13 cellular contexts compared by ENCODE assay signal in genomic region chr4:101198741-101199339, GRCh38.
DNase-seq lines count a peak whose midpoint lies in the region; TF ChIP-seq lines count a peak whose summit lies in the region.
"Had no signal": no experiment of that assay in that cellular context is flagged by ENCODE, and none has a peak within 500 bp of the region (broad histone marks: within the 10 kb centered on the region; RNA-seq: fewer than 3 reads in every experiment).

No MANE protein-coding gene starts in this region.

- CTCF ChIA-PET in PC-9 (lab: Charles Lee), result no interaction called here

- H3K9me3 ChIP-seq in WERI-Rb-1 (ENCODE audit: severe bottlenecking) (no peaks in the 10 kb centered on the region), stomach (no peaks in the 10 kb centered on the region), PC-9 (ENCODE audit: insufficient read depth, low read depth) (no peaks in the 10 kb centered on the region)
- H3K9me3 ChIP-seq: transverse colon had no signal

- 25 to 61% (median 39%) methylated on average over 4 of the region's 4 CpGs for WGBS in stomach, 5 donors

- peak; percentile 90 for DNase-seq in DMS153 (lab: John Stamatoyannopoulos, UW)
- DNase-seq in NCI-H2029 treated with DMSO at 0.1 percent for 48 hours (lab: John Stamatoyannopoulos, UW), result peak; percentile 92
- peak; percentile 20 for DNase-seq in WERI-Rb-1
- no peak for DNase-seq in stomach
- DNase-seq in PC-9, result no peak
- DNase-seq in pons (ENCODE audit: low spot score), result no peak
- DNase-seq in posterior vena cava (ENCODE audit: low spot score), result no peak
- DNase-seq: activated CD4-positive, CD25-positive, alpha-beta regulatory T cell; activated naive CD4-positive, alpha-beta T cell treated with anti-CD3 and anti-CD28 coated beads, Interleukin-2, amount 10 ng/mL, durations not matched to agents 7 days and 5 days; foreskin melanocyte; transverse colon had no signal

- POLR2A ChIA-PET in PC-9 (lab: Charles Lee; ENCODE audit: unreplicated experiment), result no interaction called here

- H3K36me3 ChIP-seq in WERI-Rb-1 (no peaks in the 10 kb centered on the region; the same call in 1 of the 2 replicates), stomach (peaks cover 0 to 14% (median 5%) of the 10 kb centered on the region in 4 donors), PC-9 (ENCODE audit: low read depth) (no peaks in the 10 kb centered on the region)
- H3K36me3 ChIP-seq: cardiac muscle cell, transverse colon had no signal

- no peaks in the 10 kb centered on the region for H3K9me2 ChIP-seq in PC-9 (ENCODE audit: insufficient read depth)

- no peak overlapping the region for H3K4me2 ChIP-seq in PC-9

- H3K4me1 ChIP-seq in stomach (peaks cover 18 to 61% (median 40%) of the 10 kb centered on the region in 4 donors), PC-9 (replicated peaks; ENCODE audit: insufficient read depth) (no peaks in the 10 kb centered on the region)

- TF ChIP-seq EP300 in stomach (IDR thresholded peaks at IDR 0.05), result no peak

- BruUV-seq in PC-9 (replicated peaks; lab: Mats Ljungman, UMichigan), result no TSS peak

- H2AFZ ChIP-seq in PC-9, result no peak overlapping the region

- no peak for TF ChIP-seq POLR2A in stomach (IDR thresholded peaks at IDR 0.05)

- intact Hi-C loops in stomach (cut with DNase I; ENCODE audit: low total_unique reads) (loop anchor here (10.0 kb wide), 1 partner anchor 146 kb away; the partner anchor contains the start of gene PPP3CA), PC-9 (cut with micrococcal nuclease; ENCODE audit: unreplicated experiment) (loop anchor here (10.0 kb wide), 1 partner anchor 146 kb away; the partner anchor contains the start of gene PPP3CA), posterior vena cava (cut with DNase I) (no loop called here)

- no peak overlapping the region for H3K4me3 ChIP-seq in WERI-Rb-1 (ENCODE audit: low read depth, low read length)
- no peak overlapping the region for H3K4me3 ChIP-seq in stomach
- no peak overlapping the region for H3K4me3 ChIP-seq in PC-9
- H3K4me3 ChIP-seq: cardiac muscle cell, transverse colon had no signal

- H3K27me3 ChIP-seq in WERI-Rb-1 (ENCODE audit: insufficient read depth, low read depth, severe bottlenecking) (no peaks in the 10 kb centered on the region), stomach (no peaks in the 10 kb centered on the region), PC-9 (ENCODE audit: insufficient read depth, low read depth) (no peaks in the 10 kb centered on the region)
- H3K27me3 ChIP-seq: cardiac muscle cell, transverse colon had no signal

- H4K20me1 ChIP-seq in PC-9 (ENCODE audit: insufficient read depth), result no peaks in the 10 kb centered on the region

- TF ChIP-seq CTCF in 22Rv1 (IDR thresholded peaks at IDR 0.05) (no peak), WERI-Rb-1 (IDR thresholded peaks at IDR 0.05; ENCODE audit: low read depth, low read length) (no peak), stomach (IDR thresholded peaks at IDR 0.05) (no peak), PC-9 (conservative IDR thresholded peaks at IDR 0.05) (no peak)

- H3K27ac ChIP-seq in 22Rv1 (peak overlapping the region; percentile 97), WERI-Rb-1 (peak overlapping the region; percentile 72), stomach (peak overlapping the region in 2 of 5 donors; percentile 52 to 77), PC-9 (no peak overlapping the region)
- H3K27ac ChIP-seq: transverse colon had no signal

- H3F3A ChIP-seq in PC-9 (ENCODE audit: insufficient read depth, low read depth), result peaks cover 7% of the 10 kb centered on the region

- H3K79me2 ChIP-seq in PC-9 (ENCODE audit: low read depth), result no peaks in the 10 kb centered on the region

Comparison
In these comparisons a context has a peak if more than half of its experiments do, and no peak if none do; other contexts are left out.
1. DNase-seq: peak in DMS153 (single experiment), NCI-H2029 treated with DMSO at 0.1 percent for 48 hours (single experiment) and WERI-Rb-1 (single experiment); none in stomach (single experiment), PC-9 (0 of 2), pons (single experiment) and posterior vena cava (single experiment).
2. intact Hi-C loops: an anchor here in stomach (10.0 kb wide) and PC-9 (10.0 kb wide); none called in posterior vena cava.